In the genomic region with DNA sequence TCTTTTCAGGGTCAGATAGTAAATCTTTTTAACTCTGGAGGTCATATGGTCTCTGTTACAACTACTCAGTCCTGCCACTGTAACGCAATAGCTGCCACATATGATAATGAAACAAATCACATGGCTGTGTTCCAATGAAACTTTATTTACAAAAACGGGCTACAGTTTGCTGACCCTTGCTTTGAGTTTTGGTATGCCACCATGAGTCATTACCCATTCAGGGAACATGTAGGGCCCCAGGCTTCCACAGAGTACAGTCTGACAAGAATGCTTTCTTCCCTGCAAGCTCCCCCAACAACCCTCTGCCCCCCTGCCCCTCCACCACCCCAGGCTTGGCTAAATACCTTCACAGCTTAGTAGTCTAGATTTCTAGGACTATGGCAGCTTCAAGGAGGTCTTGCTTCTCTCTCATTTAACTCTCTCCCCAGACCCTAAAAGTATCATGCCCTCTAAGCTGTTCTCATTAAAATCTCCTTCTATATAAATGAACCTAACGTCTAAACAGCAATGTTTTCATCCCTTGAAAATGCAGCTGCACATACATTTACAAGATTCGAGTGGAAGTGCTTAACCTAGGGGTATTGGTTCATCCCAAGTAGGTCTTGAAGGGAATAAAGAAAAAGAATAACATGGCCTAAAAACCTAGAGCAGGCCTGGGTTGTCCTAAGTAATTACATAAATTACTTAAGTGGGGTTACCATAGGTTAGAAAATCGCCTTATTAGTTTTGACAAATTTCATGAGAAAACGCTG, we compare ENCODE assay signal across 12 cellular contexts.
DNase-seq lines count a peak whose midpoint lies in the region; ATAC-seq, FAIRE-seq and TF ChIP-seq lines count a peak whose summit lies in the region.
"Had no signal": no experiment of that assay in that cellular context is flagged by ENCODE, and none has a peak within 500 bp of the region (broad histone marks: within the 10 kb centered on the region; RNA-seq: fewer than 3 reads in every experiment).

No MANE protein-coding gene starts in this region.

- peaks cover 0 to 35% of the 10 kb centered on the region in 2 experiments; a peak in 2 of 4 replicates for H3K79me1 ChIP-seq in IMR-90 (ENCODE audit: low read depth in 1 of 2, low read length in 2 of 2)
- no peaks in the 10 kb centered on the region for H3K79me1 ChIP-seq in mesenchymal stem cell (replicated peaks; ENCODE audit: low read length, poor library complexity, severe bottlenecking)

- no peak for FAIRE-seq in A549 (lab: Jason Lieb, UNC)

- no peak overlapping the region for H3K27ac Mint-ChIP-seq in stimulated activated naive CD8-positive, alpha-beta T cell treated with anti-CD3 and anti-CD28 coated beads, Interleukin-15, amount 100 ng/mL, for 72 hours
- H3K27ac Mint-ChIP-seq: activated CD4-positive, alpha-beta memory T cell treated with anti-CD3 and anti-CD28 coated beads for 36 hours had no signal

- peak overlapping the region; percentile 69 for H3K4me2 ChIP-seq in A549
- peak overlapping the region; percentile 56 for H3K4me2 ChIP-seq in IMR-90 (ENCODE audit: low read depth, low read length)
- no peak overlapping the region for H3K4me2 ChIP-seq in mesenchymal stem cell (ENCODE audit: low read length, poor library complexity, severe bottlenecking)

- intact Hi-C loops in IMR-90 (cut with micrococcal nuclease) = loop anchor here (5.0 kb wide), 4 partner anchors 54 to 316 kb away; no protein-coding TSS in a partner anchor

- peaks cover 32% of the 10 kb centered on the region for H3K27me3 Mint-ChIP-seq in stimulated activated naive CD8-positive, alpha-beta T cell treated with anti-CD3 and anti-CD28 coated beads, Interleukin-15, amount 100 ng/mL, for 72 hours
- H3K27me3 Mint-ChIP-seq: central memory CD8-positive, alpha-beta T cell had no signal

- peak overlapping the region; percentile 9; the same call in 1 of the 2 replicates for H3K23ac ChIP-seq in IMR-90 (ENCODE audit: low read depth, low read length)
- no peak overlapping the region for H3K23ac ChIP-seq in mesenchymal stem cell (ENCODE audit: low read length in 2 of 2)

- in situ Hi-C loops in IMR-90 (cut with MboI; ENCODE audit: low sequenced_read_pairs) = no loop called here

- peak overlapping the region; percentile 77; the same call in 1 of the 2 replicates for H3K14ac ChIP-seq in IMR-90 (replicated peaks; ENCODE audit: low read depth, low read length)
- H3K14ac ChIP-seq in mesenchymal stem cell (ENCODE audit: low read length in 2 of 2) = no peak overlapping the region

- peak overlapping the region in 1 of 2 experiments; percentile 98 for H2BK12ac ChIP-seq in mesenchymal stem cell (ENCODE audit: low read length in 2 of 2)

- H2BK20ac ChIP-seq in IMR-90 (ENCODE audit: low read depth, low read length) = peak overlapping the region; percentile 91

- no peak overlapping the region for H3K4me3 ChIP-seq in A549
- H3K4me3 ChIP-seq in IMR-90 (ENCODE audit: insufficient read depth, low read depth, low read length) = no peak overlapping the region
- no peak overlapping the region for H3K4me3 ChIP-seq in mesenchymal stem cell (ENCODE audit: insufficient read depth in 1 of 2, low read depth in 1 of 2, low read length in 2 of 2)
- H3K4me3 ChIP-seq in suprapubic skin = no peak overlapping the region

- 49% methylated on average over 6 of the region's 6 CpGs for WGBS in A549 (ENCODE audit: missing lambda C conversion rate)
- no CpG with 5 or more reads among the region's 6 CpGs for WGBS in IMR-90 (ENCODE audit: extremely low coverage in 2 of 2, insufficient read length in 1 of 2), 2 experiments
- 28% methylated on average over 6 of the region's 6 CpGs for WGBS in mesenchymal stem cell
- WGBS in suprapubic skin = 81% methylated on average over 6 of the region's 6 CpGs

- peak overlapping the region; percentile 98 for H2BK5ac ChIP-seq in IMR-90 (ENCODE audit: low read depth, low read length, poor library complexity, severe bottlenecking)
- peak overlapping the region; percentile 22 for H2BK5ac ChIP-seq in mesenchymal stem cell (ENCODE audit: low read depth, low read length, poor library complexity, severe bottlenecking)

- H4K5ac ChIP-seq in IMR-90 (ENCODE audit: low read depth, low read length) = peak overlapping the region; percentile 97

- ATAC-seq in A549 (peak; percentile 64 to 80; a peak in 4 of 6 replicates), IMR-90 (ENCODE audit: low read depth) (peak; percentile 73)
- no peak for ATAC-seq in stimulated activated naive CD8-positive, alpha-beta T cell treated with anti-CD3 and anti-CD28 coated beads, Interleukin-15, amount 100 ng/mL, for 72 hours

- H3K9me1 ChIP-seq in IMR-90 (ENCODE audit: insufficient read depth, low read length) = peaks cover 23% of the 10 kb centered on the region

- dilution Hi-C loops in IMR-90 (cut with HindIII; ENCODE audit: low sequenced_read_pairs, unreplicated experiment) = no loop called here

- H2BK120ac ChIP-seq in IMR-90 (ENCODE audit: low read depth, low read length) = peak overlapping the region; percentile 94
- H2BK120ac ChIP-seq in mesenchymal stem cell (ENCODE audit: low read depth, low read length) = peak overlapping the region; percentile 67

- POLR2A ChIA-PET in A549 (lab: Yijun Ruan, JAX) = no interaction called here
- POLR2A ChIA-PET in IMR-90 (lab: Charles Lee; ENCODE audit: unreplicated experiment) = interaction anchor here (0.8 to 1.0 kb wide), 2 partner anchors 31 to 75 kb away, joined by 3 read pairs; no protein-coding TSS in a partner anchor

- BruUV-seq in IMR-90 (replicated peaks; lab: Mats Ljungman, UMichigan) = no TSS peak

- H3K4ac ChIP-seq in IMR-90 (ENCODE audit: low read depth, low read length) (peak overlapping the region; percentile 93; the same call in 1 of the 2 replicates), mesenchymal stem cell (ENCODE audit: low read depth in 1 of 2, low read length in 2 of 2) (peak overlapping the region in 1 of 2 experiments; percentile 52)

- CTCF ChIA-PET in A549 (lab: Yijun Ruan, JAX) = no interaction called here
- CTCF ChIA-PET in IMR-90 (lab: Yijun Ruan, JAX) = interaction anchor here (1.1 kb wide), 1 partner anchor 64 kb away, joined by 3 read pairs; no protein-coding TSS in a partner anchor

- peak; percentile 15 to 42 for DNase-seq in A549 (ENCODE audit: low read depth in 1 of 2, low spot score in 1 of 2)
- peak; percentile 92 for DNase-seq in IMR-90
- peak; percentile 27 to 47 for DNase-seq in dermis microvascular lymphatic vessel endothelial cell (ENCODE audit: low read depth in 2 of 2)
- peak; percentile 97 for DNase-seq in mesenchymal stem cell
- no peak for DNase-seq in stimulated activated naive CD8-positive, alpha-beta T cell treated with anti-CD3 and anti-CD28 coated beads, Interleukin-15, amount 100 ng/mL, for 72 hours
- DNase-seq in suprapubic skin (ENCODE audit: low spot score in 2 of 2) = no peak
- DNase-seq in NCI-H774 (lab: John Stamatoyannopoulos, UW) = no peak
- no peak for DNase-seq in activated naive CD4-positive, alpha-beta T cell treated with Interleukin-2 at 50 U/mL for 16 hours
- DNase-seq: ACHN; activated CD4-positive, alpha-beta memory T cell treated with anti-CD3 and anti-CD28 coated beads for 36 hours; Kasumi-1 had no signal

- peak overlapping the region; percentile 93 for H3K56ac ChIP-seq in IMR-90 (ENCODE audit: extremely low read depth, insufficient read depth, low read length)

- TF ChIP-seq EP300 in A549 (IDR thresholded peaks at IDR 0.05) = no peak
- no peak for TF ChIP-seq EP300 in suprapubic skin (IDR thresholded peaks at IDR 0.05)

- H2AK9ac ChIP-seq in IMR-90 (replicated peaks; ENCODE audit: low read depth, low read length, poor library complexity) = no peak overlapping the region

- H3K27ac ChIP-seq in A549 (peak overlapping the region; percentile 71 to 73), IMR-90 (ENCODE audit: insufficient read depth, low read length) (peak overlapping the region; percentile 72), mesenchymal stem cell (ENCODE audit: low read length, poor library complexity, severe bottlenecking) (peak overlapping the region; percentile 99), suprapubic skin (no peak overlapping the region)

- H3K36me3 ChIP-seq in IMR-90 (ENCODE audit: control insufficient read depth, insufficient read depth, low read length) (no peaks in the 10 kb centered on the region), mesenchymal stem cell (ENCODE audit: control insufficient read depth in 1 of 2, insufficient read depth in 2 of 2, low read depth in 1 of 2, low read length in 2 of 2) (no peaks in the 10 kb centered on the region), suprapubic skin (no peaks in the 10 kb centered on the region)

- no peak overlapping the region for H3K4me3 Mint-ChIP-seq in stimulated activated naive CD8-positive, alpha-beta T cell treated with anti-CD3 and anti-CD28 coated beads, Interleukin-15, amount 100 ng/mL, for 72 hours
- H3K4me3 Mint-ChIP-seq: activated CD4-positive, alpha-beta memory T cell treated with anti-CD3 and anti-CD28 coated beads for 36 hours; central memory CD8-positive, alpha-beta T cell had no signal

- no peak for TF ChIP-seq RAD21 in A549 (conservative IDR thresholded peaks at IDR 0.05 in 1 of 2, IDR thresholded peaks at IDR 0.05 in 1 of 2)
- TF ChIP-seq RAD21 in IMR-90 (IDR thresholded peaks at IDR 0.05; ENCODE audit: low read length) = no peak

- H3K9me3 ChIP-seq in A549 (no peaks in the 10 kb centered on the region), IMR-90 (ENCODE audit: control insufficient read depth, insufficient read depth, low read length) (no peaks in the 10 kb centered on the region), mesenchymal stem cell (ENCODE audit: control insufficient read depth, low read length) (no peaks in the 10 kb centered on the region), suprapubic skin (no peaks in the 10 kb centered on the region)

- H2BK15ac ChIP-seq in IMR-90 (ENCODE audit: low read depth, low read length) (peak overlapping the region; percentile 94; the same call in 2 of the 3 replicates), mesenchymal stem cell (ENCODE audit: low read depth, poor library complexity, severe bottlenecking) (no peak overlapping the region)

- TF ChIP-seq CTCF in A549 (IDR thresholded peaks at IDR 0.05) = no peak
- no peak for TF ChIP-seq CTCF in IMR-90 (conservative IDR thresholded peaks at IDR 0.05; ENCODE audit: low read depth, low read length)
- TF ChIP-seq CTCF in suprapubic skin (IDR thresholded peaks at IDR 0.05) = no peak

- H3K4me1 Mint-ChIP-seq in stimulated activated naive CD8-positive, alpha-beta T cell treated with anti-CD3 and anti-CD28 coated beads, Interleukin-15, amount 100 ng/mL, for 72 hours = no peaks in the 10 kb centered on the region
- H3K4me1 Mint-ChIP-seq: central memory CD8-positive, alpha-beta T cell had no signal

- peak overlapping the region; percentile 99 for H3K18ac ChIP-seq in IMR-90 (ENCODE audit: low read depth, low read length)
- peak overlapping the region; percentile 4 to 21 for H3K18ac ChIP-seq in mesenchymal stem cell (ENCODE audit: low read depth in 1 of 2, low read length in 2 of 2)

- H4K91ac ChIP-seq in IMR-90 (ENCODE audit: insufficient read depth, low read depth, low read length) (peak overlapping the region; percentile 89; the same call in 1 of the 2 replicates), mesenchymal stem cell (ENCODE audit: low read length) (no peak overlapping the region)

- peak overlapping the region; percentile 22 for H2AK5ac ChIP-seq in IMR-90 (ENCODE audit: low read depth, low read length)
- H2AK5ac ChIP-seq in mesenchymal stem cell (ENCODE audit: low read length, severe bottlenecking) = no peak overlapping the region

- no peaks in the 10 kb centered on the region for H4K20me1 ChIP-seq in IMR-90 (ENCODE audit: insufficient read depth, low read length)

- TF ChIP-seq POLR2A in A549 (IDR thresholded peaks at IDR 0.05; ENCODE audit: low read length) (no peak), IMR-90 (IDR thresholded peaks at IDR 0.05; ENCODE audit: low read depth, low read length) (no peak; the same call in 1 of the 2 replicates), suprapubic skin (IDR thresholded peaks at IDR 0.05) (no peak)

- H3K27me3 ChIP-seq in IMR-90 (ENCODE audit: control insufficient read depth, insufficient read depth, low read length) (no peaks in the 10 kb centered on the region), mesenchymal stem cell (ENCODE audit: control insufficient read depth in 1 of 2, insufficient read depth in 1 of 2, low read length in 2 of 2) (no peaks in the 10 kb centered on the region), suprapubic skin (no peaks in the 10 kb centered on the region)

- H3K4me1 ChIP-seq in A549 (peaks cover 41% of the 10 kb centered on the region), IMR-90 (ENCODE audit: control insufficient read depth, insufficient read depth, low read length) (peaks cover 34% of the 10 kb centered on the region), mesenchymal stem cell (ENCODE audit: control insufficient read depth, insufficient read depth, low read depth, low read length) (peaks cover 9% of the 10 kb centered on the region), suprapubic skin (peaks cover 29% of the 10 kb centered on the region)

- H4K8ac ChIP-seq in IMR-90 (ENCODE audit: low read depth in 2 of 2, low read length in 2 of 2) (peak overlapping the region; percentile 81 to 95), mesenchymal stem cell (ENCODE audit: low read length) (no peak overlapping the region)

- no peaks in the 10 kb centered on the region for H3K9me3 Mint-ChIP-seq in stimulated activated naive CD8-positive, alpha-beta T cell treated with anti-CD3 and anti-CD28 coated beads, Interleukin-15, amount 100 ng/mL, for 72 hours
- H3K9me3 Mint-ChIP-seq: activated CD4-positive, alpha-beta memory T cell treated with anti-CD3 and anti-CD28 coated beads for 36 hours; central memory CD8-positive, alpha-beta T cell had no signal

- H3K9ac ChIP-seq in IMR-90 (ENCODE audit: low read depth, low read length) = peak overlapping the region; percentile 66; the same call in 1 of the 2 replicates
- peak overlapping the region; percentile 77 for H3K9ac ChIP-seq in mesenchymal stem cell (ENCODE audit: low read length)

- H2AFZ ChIP-seq in IMR-90 (replicated peaks; ENCODE audit: low read length, poor library complexity) = no peak overlapping the region
- no peak overlapping the region for H2AFZ ChIP-seq in mesenchymal stem cell (ENCODE audit: low read depth, low read length)

Comparison
In these comparisons a context has a peak if more than half of its experiments do, and no peak if none do; other contexts are left out.
1. DNase-seq: peak in A549 (2 of 2), IMR-90 (single experiment), dermis microvascular lymphatic vessel endothelial cell (2 of 2) and mesenchymal stem cell (single experiment); none in stimulated activated naive CD8-positive, alpha-beta T cell treated with anti-CD3 and anti-CD28 coated beads, Interleukin-15, amount 100 ng/mL, for 72 hours (0 of 2), suprapubic skin (0 of 2), NCI-H774 (single experiment) and activated naive CD4-positive, alpha-beta T cell treated with Interleukin-2 at 50 U/mL for 16 hours (single experiment).